ENCODE assay signal across 1 cellular context in the genomic region with DNA sequence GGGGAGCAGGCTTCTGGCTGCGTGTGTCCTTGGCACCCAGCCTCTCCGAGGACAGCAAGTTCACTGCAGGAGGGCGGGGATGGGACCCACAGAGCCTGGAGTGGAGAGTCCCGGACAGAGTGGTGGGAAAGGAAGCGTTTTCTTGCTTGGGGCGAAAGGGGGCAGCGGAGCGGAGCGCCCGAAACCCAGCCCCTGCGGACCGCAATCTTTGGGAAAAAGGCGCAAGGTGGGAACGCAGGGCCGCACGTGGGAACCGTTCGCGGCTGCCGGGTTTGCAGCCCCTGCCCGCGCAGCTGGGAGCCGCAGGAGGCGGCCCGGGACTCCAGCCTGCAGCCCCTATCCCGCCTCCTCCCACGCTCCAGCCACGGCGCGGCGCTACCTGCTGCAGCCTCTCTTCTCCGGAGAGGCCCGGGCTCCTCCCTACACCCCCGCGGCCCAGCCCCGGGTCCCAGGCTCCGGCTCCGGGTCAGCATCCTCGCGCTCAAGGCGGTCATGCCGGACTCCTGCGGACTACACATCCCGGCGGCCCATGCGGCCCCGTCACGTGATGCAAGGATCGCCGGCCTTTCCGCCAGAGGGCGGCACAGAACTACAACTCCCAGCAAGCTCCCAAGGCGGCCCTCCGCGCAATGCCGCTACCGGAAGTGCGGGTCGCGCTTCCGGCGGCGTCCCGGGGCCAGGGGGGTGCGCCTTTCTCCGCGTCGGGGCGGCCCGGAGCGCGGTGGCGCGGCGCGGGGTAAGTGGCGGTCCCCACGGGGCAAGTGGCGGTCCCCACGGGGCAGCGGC.
A peak's percentile ranks its signal among the peaks of the same experiment; 100 is the strongest.
TF ChIP-seq lines count a peak whose summit lies in the region.

TSS of gene NTHL1 (minus strand) at position 505 of the 786 bp plus-strand sequence. CDS start at position 494, 11 bp downstream.
TSS of gene TSC2 (plus strand) at position 656 of the 786 bp plus-strand sequence. CDS start 631 bp downstream, outside the sequence.

TF ChIP-seq in HepG2, 621 proteins besides CTCF, POLR2A, EP300 and RAD21 (continued from another document and continues in another):
- TF ChIP-seq SUZ12 (IDR thresholded peaks at IDR 0.05; ENCODE audit: low read depth, low read length): peak; percentile 90
- no peak; the same call in 1 of the 2 replicates for TF ChIP-seq ZNF180 (CRISPR knock-in tag; IDR thresholded peaks at IDR 0.05; ENCODE audit: borderline replicate concordance, low read depth)
- TF ChIP-seq, protein P1, sequence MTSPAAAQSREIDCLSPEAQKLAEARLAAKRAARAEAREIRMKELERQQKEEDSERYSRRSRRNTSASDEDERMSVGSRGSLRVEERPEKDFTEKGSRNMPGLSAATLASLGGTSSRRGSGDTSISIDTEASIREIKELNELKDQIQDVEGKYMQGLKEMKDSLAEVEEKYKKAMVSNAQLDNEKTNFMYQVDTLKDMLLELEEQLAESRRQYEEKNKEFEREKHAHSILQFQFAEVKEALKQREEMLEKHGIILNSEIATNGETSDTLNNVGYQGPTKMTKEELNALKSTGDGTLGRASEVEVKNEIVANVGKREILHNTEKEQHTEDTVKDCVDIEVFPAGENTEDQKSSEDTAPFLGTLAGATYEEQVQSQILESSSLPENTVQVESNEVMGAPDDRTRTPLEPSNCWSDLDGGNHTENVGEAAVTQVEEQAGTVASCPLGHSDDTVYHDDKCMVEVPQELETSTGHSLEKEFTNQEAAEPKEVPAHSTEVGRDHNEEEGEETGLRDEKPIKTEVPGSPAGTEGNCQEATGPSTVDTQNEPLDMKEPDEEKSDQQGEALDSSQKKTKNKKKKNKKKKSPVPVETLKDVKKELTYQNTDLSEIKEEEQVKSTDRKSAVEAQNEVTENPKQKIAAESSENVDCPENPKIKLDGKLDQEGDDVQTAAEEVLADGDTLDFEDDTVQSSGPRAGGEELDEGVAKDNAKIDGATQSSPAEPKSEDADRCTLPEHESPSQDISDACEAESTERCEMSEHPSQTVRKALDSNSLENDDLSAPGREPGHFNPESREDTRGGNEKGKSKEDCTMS (CRISPR knock-in tag; conservative IDR thresholded peaks at IDR 0.05): no peak
- no peak for TF ChIP-seq REL (CRISPR knock-in tag; conservative IDR thresholded peaks at IDR 0.05)
- peak; percentile 47; the same call in 1 of the 2 replicates for TF ChIP-seq PPARG (CRISPR knock-in tag; conservative IDR thresholded peaks at IDR 0.05)
- TF ChIP-seq PHF8 (CRISPR knock-in tag; IDR thresholded peaks at IDR 0.05): peak; percentile 75
- peak; percentile 62; the same call in 1 of the 2 replicates for TF ChIP-seq RXRB (CRISPR knock-in tag; IDR thresholded peaks at IDR 0.05; ENCODE audit: borderline replicate concordance)
- TF ChIP-seq ZNF20 (CRISPR knock-in tag; IDR thresholded peaks at IDR 0.05): no peak
- peak; percentile 18; the same call in 1 of the 2 replicates for TF ChIP-seq ZBTB4 (CRISPR knock-in tag; IDR thresholded peaks at IDR 0.05; ENCODE audit: borderline replicate concordance)
- no peak for TF ChIP-seq SMYD3 (CRISPR knock-in tag; IDR thresholded peaks at IDR 0.05)
- TF ChIP-seq AKAP8 (CRISPR knock-in tag; IDR thresholded peaks at IDR 0.05): no peak; the same call in 1 of the 2 replicates
- no peak for TF ChIP-seq ZNF83 (CRISPR knock-in tag; IDR thresholded peaks at IDR 0.05; ENCODE audit: borderline replicate concordance)
- no peak for TF ChIP-seq NFKBIZ (CRISPR knock-in tag; IDR thresholded peaks at IDR 0.05)
- TF ChIP-seq SMAD3 (CRISPR knock-in tag; IDR thresholded peaks at IDR 0.05): no peak; the same call in none of the 2 replicates
- 0 out of 2 replicates have a peak, but pooled peaks have one; percentile 57 for TF ChIP-seq ZBTB2 (CRISPR knock-in tag; IDR thresholded peaks at IDR 0.05; ENCODE audit: low read depth)
- TF ChIP-seq ZNF318 (CRISPR knock-in tag; IDR thresholded peaks at IDR 0.05): 0 out of 2 replicates have a peak, but pooled peaks have one; percentile 25
- TF ChIP-seq ZNF335 (CRISPR knock-in tag; IDR thresholded peaks at IDR 0.05): peak; percentile 80; the same call in 1 of the 2 replicates
- TF ChIP-seq ZNF672 (CRISPR knock-in tag; IDR thresholded peaks at IDR 0.05): no peak
- TF ChIP-seq, protein P2, sequence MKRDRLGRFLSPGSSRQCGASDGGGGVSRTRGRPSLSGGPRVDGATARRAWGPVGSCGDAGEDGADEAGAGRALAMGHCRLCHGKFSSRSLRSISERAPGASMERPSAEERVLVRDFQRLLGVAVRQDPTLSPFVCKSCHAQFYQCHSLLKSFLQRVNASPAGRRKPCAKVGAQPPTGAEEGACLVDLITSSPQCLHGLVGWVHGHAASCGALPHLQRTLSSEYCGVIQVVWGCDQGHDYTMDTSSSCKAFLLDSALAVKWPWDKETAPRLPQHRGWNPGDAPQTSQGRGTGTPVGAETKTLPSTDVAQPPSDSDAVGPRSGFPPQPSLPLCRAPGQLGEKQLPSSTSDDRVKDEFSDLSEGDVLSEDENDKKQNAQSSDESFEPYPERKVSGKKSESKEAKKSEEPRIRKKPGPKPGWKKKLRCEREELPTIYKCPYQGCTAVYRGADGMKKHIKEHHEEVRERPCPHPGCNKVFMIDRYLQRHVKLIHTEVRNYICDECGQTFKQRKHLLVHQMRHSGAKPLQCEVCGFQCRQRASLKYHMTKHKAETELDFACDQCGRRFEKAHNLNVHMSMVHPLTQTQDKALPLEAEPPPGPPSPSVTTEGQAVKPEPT (CRISPR knock-in tag; IDR thresholded peaks at IDR 0.05; ENCODE audit: low read depth): no peak
- peak; percentile 58 for TF ChIP-seq HDAC2 (CRISPR knock-in tag; IDR thresholded peaks at IDR 0.05)
- TF ChIP-seq KDM1A (CRISPR knock-in tag; IDR thresholded peaks at IDR 0.05): no peak
- TF ChIP-seq MEF2D (CRISPR knock-in tag; IDR thresholded peaks at IDR 0.05): 0 out of 2 replicates have a peak, but pooled peaks have one; percentile 14
- peak; percentile 70 for TF ChIP-seq ZBTB25 (CRISPR knock-in tag; IDR thresholded peaks at IDR 0.05)
- no peak; the same call in 1 of the 2 replicates for TF ChIP-seq ZNF510 (CRISPR knock-in tag; IDR thresholded peaks at IDR 0.05; ENCODE audit: low read depth)
- TF ChIP-seq NFE2 (CRISPR knock-in tag; IDR thresholded peaks at IDR 0.05): no peak
- TF ChIP-seq, protein P3, sequence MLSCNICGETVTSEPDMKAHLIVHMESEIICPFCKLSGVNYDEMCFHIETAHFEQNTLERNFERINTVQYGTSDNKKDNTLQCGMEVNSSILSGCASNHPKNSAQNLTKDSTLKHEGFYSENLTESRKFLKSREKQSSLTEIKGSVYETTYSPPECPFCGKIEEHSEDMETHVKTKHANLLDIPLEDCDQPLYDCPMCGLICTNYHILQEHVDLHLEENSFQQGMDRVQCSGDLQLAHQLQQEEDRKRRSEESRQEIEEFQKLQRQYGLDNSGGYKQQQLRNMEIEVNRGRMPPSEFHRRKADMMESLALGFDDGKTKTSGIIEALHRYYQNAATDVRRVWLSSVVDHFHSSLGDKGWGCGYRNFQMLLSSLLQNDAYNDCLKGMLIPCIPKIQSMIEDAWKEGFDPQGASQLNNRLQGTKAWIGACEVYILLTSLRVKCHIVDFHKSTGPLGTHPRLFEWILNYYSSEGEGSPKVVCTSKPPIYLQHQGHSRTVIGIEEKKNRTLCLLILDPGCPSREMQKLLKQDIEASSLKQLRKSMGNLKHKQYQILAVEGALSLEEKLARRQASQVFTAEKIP (CRISPR knock-in tag; IDR thresholded peaks at IDR 0.05; ENCODE audit: borderline replicate concordance): no peak
- TF ChIP-seq NKX3-1 (CRISPR knock-in tag; IDR thresholded peaks at IDR 0.05): no peak
- TF ChIP-seq ZNF160 (CRISPR knock-in tag; IDR thresholded peaks at IDR 0.05): no peak
- TF ChIP-seq TCF7L2 (IDR thresholded peaks at IDR 0.05; ENCODE audit: low read depth, low read length): no peak
- TF ChIP-seq ZNF878 (CRISPR knock-in tag; IDR thresholded peaks at IDR 0.05): no peak; the same call in 1 of the 2 replicates
